In genomic region chr20:3334156-3334943, GRCh38 we compare ENCODE assay signal across 21 cellular contexts.
DNase-seq lines count a peak whose midpoint lies in the region; ATAC-seq and TF ChIP-seq lines count a peak whose summit lies in the region.
"Had no signal": no experiment of that assay in that cellular context is flagged by ENCODE, and none has a peak within 500 bp of the region (broad histone marks: within the 10 kb centered on the region; RNA-seq: fewer than 3 reads in every experiment).

No MANE protein-coding gene starts in this region.

- intact Hi-C loops in natural killer cell (cut with micrococcal nuclease): no loop called here

- DNase-seq in RPMI7951 (ENCODE audit: low read depth) (peak; percentile 40), medulla oblongata (ENCODE audit: extremely low spot score) (peak; percentile 77), DMS153 treated with DMSO at 0.1 percent for 48 hours (lab: John Stamatoyannopoulos, UW; ENCODE audit: unreplicated experiment) (no peak), natural killer cell (no peak)
- DNase-seq in stimulated activated CD4-positive, alpha-beta T cell treated with anti-CD3 and anti-CD28 coated beads, Interleukin-1b, Interleukin-23, amount 100 ng/mL, for 48 hours: no peak
- DNase-seq: CD4-positive, CD25-positive, alpha-beta regulatory T cell; COR-L47; DMS79 treated with DMSO at 0.1 percent for 48 hours; GOT3; HCEC 1CT; NCI-H1092 treated with DMSO at 0.1 percent for 48 hours; NCI-H1436 treated with DMSO at 0.1 percent for 48 hours; NCI-H1930; NCI-H510A; NCI-H774 had no signal

- TF ChIP-seq CTCF in brain (conservative IDR thresholded peaks at IDR 0.05) (no peak), natural killer cell (IDR thresholded peaks at IDR 0.05) (no peak)

- H3K36me3 Mint-ChIP-seq in brain (peaks cover 94% of the 10 kb centered on the region), natural killer cell (peaks cover 10% of the 10 kb centered on the region)

- H3K27ac Mint-ChIP-seq in brain: peak overlapping the region in 3 of 5 experiments; percentile 39 to 85 (median 42)
- no peak overlapping the region for H3K27ac Mint-ChIP-seq in natural killer cell

- no peak for ATAC-seq in natural killer cell
- ATAC-seq: A549, GM12878, K562, Panc1 had no signal

- peaks cover 0 to 6% (median 0%) of the 10 kb centered on the region in 5 experiments for H3K9me3 Mint-ChIP-seq in brain
- H3K9me3 Mint-ChIP-seq in natural killer cell: no peaks in the 10 kb centered on the region
- H3K9me3 Mint-ChIP-seq: CD4-positive, CD25-positive, alpha-beta regulatory T cell had no signal

- H3K27ac ChIP-seq in temporal lobe (ENCODE audit: low read depth, low read length): peak overlapping the region; percentile 59
- H3K27ac ChIP-seq: A549 had no signal

- H3K4me3 Mint-ChIP-seq in brain (no peak overlapping the region), natural killer cell (no peak overlapping the region)
- H3K4me3 Mint-ChIP-seq: CD4-positive, CD25-positive, alpha-beta regulatory T cell had no signal

- H3K27me3 Mint-ChIP-seq in brain (no peaks in the 10 kb centered on the region), natural killer cell (ENCODE audit: low read depth in 2 of 2) (no peaks in the 10 kb centered on the region)
- H3K27me3 Mint-ChIP-seq: CD4-positive, CD25-positive, alpha-beta regulatory T cell had no signal

- no peaks in the 10 kb centered on the region for H3K4me1 Mint-ChIP-seq in brain
- H3K4me1 Mint-ChIP-seq in natural killer cell: no peaks in the 10 kb centered on the region

Comparison
In these comparisons a context has a peak if more than half of its experiments do, and no peak if none do; other contexts are left out.
1. DNase-seq: peak in RPMI7951 (single experiment) and medulla oblongata (single experiment); none in stimulated activated CD4-positive, alpha-beta T cell treated with anti-CD3 and anti-CD28 coated beads, Interleukin-1b, Interleukin-23, amount 100 ng/mL, for 48 hours (single experiment), DMS153 treated with DMSO at 0.1 percent for 48 hours (single experiment) and natural killer cell (single experiment).
2. H3K27ac Mint-ChIP-seq: peak in brain (3 of 5); none in natural killer cell (0 of 2).